12 cellular contexts compared by ENCODE assay signal in genomic region chr7:34133356-34133982, GRCh38.
DNase-seq lines count a peak whose midpoint lies in the region; ATAC-seq, FAIRE-seq and TF ChIP-seq lines count a peak whose summit lies in the region.
"Had no signal": no experiment of that assay in that cellular context is flagged by ENCODE, and none has a peak within 500 bp of the region (broad histone marks: within the 10 kb centered on the region; RNA-seq: fewer than 3 reads in every experiment).

No MANE protein-coding gene starts in this region.

- H4K20me1 ChIP-seq in astrocyte (ENCODE audit: insufficient read depth, low read length), result no peaks in the 10 kb centered on the region

- peak overlapping the region; percentile 44 for H2AFZ ChIP-seq in astrocyte (ENCODE audit: low read depth, low read length)

- H3K36me3 ChIP-seq in astrocyte (ENCODE audit: insufficient read depth, low read length), result no peaks in the 10 kb centered on the region
- H3K36me3 ChIP-seq: pancreas had no signal

- H3K4me2 ChIP-seq in astrocyte (ENCODE audit: low read length), result peak overlapping the region; percentile 80

- POLR2A ChIA-PET in T-cell (lab: Charles Lee), result no interaction called here

- H3K4me1 Mint-ChIP-seq in astrocyte (ENCODE audit: low read depth, unreplicated experiment), result peaks cover 24% of the 10 kb centered on the region
- H3K4me1 Mint-ChIP-seq in T-cell, result no peaks in the 10 kb centered on the region

- H3K4me3 ChIP-seq in AG10803 (ENCODE audit: low read length), result peak overlapping the region; percentile 29; the same call in 1 of the 2 replicates
- H3K4me3 ChIP-seq in astrocyte (ENCODE audit: insufficient read depth, low read depth, low read length), result peak overlapping the region; percentile 12
- H3K4me3 ChIP-seq: pancreas had no signal

- peak overlapping the region; percentile 94 for H3K27ac Mint-ChIP-seq in astrocyte (ENCODE audit: unreplicated experiment)
- H3K27ac Mint-ChIP-seq in T-cell, result no peak overlapping the region
- H3K27ac Mint-ChIP-seq: effector memory CD8-positive, alpha-beta T cell had no signal

- peaks cover 14% of the 10 kb centered on the region for H3K4me1 ChIP-seq in astrocyte (ENCODE audit: insufficient read depth, low read length)
- H3K4me1 ChIP-seq: pancreas had no signal

- peak overlapping the region; percentile 76 for H3K9ac ChIP-seq in astrocyte (ENCODE audit: low read length)

- peak; percentile 85 for FAIRE-seq in astrocyte (lab: Jason Lieb, UNC)
- FAIRE-seq: pancreas had no signal

- DNase-seq in AG10803 (ENCODE audit: low read depth) (peak; percentile 96), HT-29 (ENCODE audit: low spot score) (peak; percentile 10), astrocyte (ENCODE audit: low read depth) (peak; percentile 94), left kidney (ENCODE audit: low read depth, low spot score) (peak; percentile 26), T-cell (no peak)
- DNase-seq in stimulated activated naive CD8-positive, alpha-beta T cell treated with anti-CD3 and anti-CD28 coated beads, Interleukin-15, Interleukin-2, amounts not matched to agents 100 U/mL and 50 U/mL, for 24 hours, result no peak
- DNase-seq: activated CD4-positive, CD25-positive, alpha-beta regulatory T cell; activated effector memory CD4-positive, alpha-beta T cell treated with Interleukin-2 at 50 U/mL for 16 hours; effector memory CD8-positive, alpha-beta T cell had no signal

- H3K27me3 ChIP-seq in astrocyte (ENCODE audit: insufficient read depth, low read length), result no peaks in the 10 kb centered on the region
- H3K27me3 ChIP-seq: pancreas had no signal

- no peak overlapping the region for H3K4me3 Mint-ChIP-seq in astrocyte (ENCODE audit: unreplicated experiment)
- no peak overlapping the region for H3K4me3 Mint-ChIP-seq in T-cell
- H3K4me3 Mint-ChIP-seq: effector memory CD8-positive, alpha-beta T cell had no signal

- TF ChIP-seq CTCF in AG10803 (conservative IDR thresholded peaks at IDR 0.05; ENCODE audit: low read length) (no peak), astrocyte (IDR thresholded peaks at IDR 0.05; ENCODE audit: insufficient read depth, low read depth, low read length) (no peak)

- peak overlapping the region; percentile 85 for H3K27ac ChIP-seq in astrocyte (ENCODE audit: low read depth, low read length)
- H3K27ac ChIP-seq: pancreas had no signal

- H3K36me3 Mint-ChIP-seq in astrocyte (ENCODE audit: low read depth, unreplicated experiment) (no peaks in the 10 kb centered on the region), T-cell (no peaks in the 10 kb centered on the region)

- CTCF ChIA-PET in T-cell (lab: Charles Lee), result no interaction called here

- ATAC-seq in GM19455 (IDR thresholded peaks at IDR 0.05; ENCODE audit: unreplicated experiment) (no peak), T-cell (replicated peaks in 1 of 4) (no peak), GM19023 (IDR thresholded peaks at IDR 0.05; ENCODE audit: unreplicated experiment) (no peak)
- ATAC-seq in stimulated activated naive CD8-positive, alpha-beta T cell treated with anti-CD3 and anti-CD28 coated beads, Interleukin-15, Interleukin-2, amounts not matched to agents 100 U/mL and 50 U/mL, for 24 hours, result no peak
- ATAC-seq: effector memory CD8-positive, alpha-beta T cell had no signal

- H3K9me3 Mint-ChIP-seq in astrocyte (ENCODE audit: unreplicated experiment), result peaks cover 3% of the 10 kb centered on the region
- H3K9me3 Mint-ChIP-seq in T-cell, result peaks cover 0 to 8% (median 0%) of the 10 kb centered on the region in 3 donors

- H3K9me3 ChIP-seq in astrocyte (ENCODE audit: insufficient read depth, low read depth, low read length), result no peaks in the 10 kb centered on the region
- H3K9me3 ChIP-seq: pancreas had no signal

- H3K27me3 Mint-ChIP-seq in astrocyte (ENCODE audit: low read depth, unreplicated experiment), result peaks cover 4% of the 10 kb centered on the region
- peaks cover 0 to 2% of the 10 kb centered on the region in 2 donors for H3K27me3 Mint-ChIP-seq in T-cell

- H3K79me2 ChIP-seq in astrocyte (ENCODE audit: insufficient read depth, low read length), result no peaks in the 10 kb centered on the region

Comparison
In these comparisons a context has a peak if more than half of its experiments do, and no peak if none do; other contexts are left out.
1. DNase-seq: peak in AG10803 (single experiment), HT-29 (single experiment), astrocyte (single experiment) and left kidney (single experiment); none in T-cell (0 of 34) and stimulated activated naive CD8-positive, alpha-beta T cell treated with anti-CD3 and anti-CD28 coated beads, Interleukin-15, Interleukin-2, amounts not matched to agents 100 U/mL and 50 U/mL, for 24 hours (single experiment).